ENCODE assay signal across 30 cellular contexts in the genomic region with DNA sequence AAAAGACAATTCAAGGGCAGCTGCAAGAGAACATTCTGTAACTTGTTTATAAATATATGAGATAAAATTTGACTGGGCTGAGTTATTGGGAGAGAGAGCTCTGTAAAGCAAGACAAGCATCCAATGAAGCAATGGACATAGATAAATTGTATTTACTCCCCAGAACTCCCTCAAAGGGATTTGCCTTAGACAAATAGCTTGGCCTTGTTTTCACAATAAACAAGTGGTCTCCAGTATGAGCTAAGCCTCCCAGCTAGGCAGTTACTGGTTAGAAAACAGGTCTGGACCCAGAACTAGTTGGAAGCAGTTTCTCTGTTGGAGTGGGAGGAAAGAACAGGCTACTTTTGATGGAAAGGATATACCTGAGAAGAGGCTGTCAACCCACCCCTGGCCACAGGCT.
"Had no signal": no experiment of that assay in that cellular context is flagged by ENCODE, and none has a peak within 500 bp of the region (broad histone marks: within the 10 kb centered on the region; RNA-seq: fewer than 3 reads in every experiment).

No MANE protein-coding gene starts in this region.

- H3K4me3 ChIP-seq: MG63, SJCRH30, SK-N-MC had no signal

- ATAC-seq: activated CD8-positive, alpha-beta memory T cell treated with anti-CD3 and anti-CD28 coated beads, Interleukin-2, amount 10 ng/mL, durations not matched to agents 7 days and 5 days; activated naive CD8-positive, alpha-beta T cell treated with anti-CD3 and anti-CD28 coated beads, Interleukin-2, amount 50 U/mL, for 24 hours; Panc1 had no signal

- DNase-seq: activated CD4-positive, alpha-beta memory T cell treated with anti-CD3 and anti-CD28 coated beads, Interleukin-2, amount 10 ng/mL, durations not matched to agents 7 days and 5 days; activated CD4-positive, alpha-beta T cell treated with anti-CD3 and anti-CD28 coated beads for 1 hour; activated CD4-positive, alpha-beta T cell treated with anti-CD3 and anti-CD28 coated beads for 48 hours; activated CD4-positive, CD25-positive, alpha-beta regulatory T cell; activated CD8-positive, alpha-beta memory T cell treated with anti-CD3 and anti-CD28 coated beads for 24 hours; activated CD8-positive, alpha-beta memory T cell treated with anti-CD3 and anti-CD28 coated beads, Interleukin-2, amount 10 ng/mL, durations not matched to agents 7 days and 5 days; activated CD8-positive, alpha-beta memory T cell treated with anti-CD3 and anti-CD28 coated beads, Interleukin-2, amount 50 U/mL, for 48 hours; activated effector memory CD4-positive, alpha-beta T cell treated with Interleukin-2 at 50 U/mL for 16 hours; activated naive CD4-positive, alpha-beta T cell treated with anti-CD3 and anti-CD28 coated beads, Interleukin-2, amount 10 ng/mL, durations not matched to agents 7 days and 5 days; activated naive CD8-positive, alpha-beta T cell treated with anti-CD3 and anti-CD28 coated beads, Interleukin-2, amount 50 U/mL, for 24 hours; activated T-cell treated with anti-CD3 and anti-CD28 coated beads, Interleukin-2, amount 50 U/mL, for 48 hours; amniotic stem cell; aorta; brain microvascular endothelial cell; central memory CD4-positive, alpha-beta T cell; Kasumi-1; MG63; NCI-H1048; NCI-H1105 treated with DMSO at 0.1 percent for 48 hours; NCI-H1436; NCI-H1694 treated with DMSO at 0.1 percent for 48 hours; NCI-H2029; NCI-H345; NCI-H524 treated with DMSO at 0.1 percent for 48 hours; SHP77; SJCRH30; T1000; WERI-Rb-1 had no signal
